Comparison of ENCODE assay signal across 32 cellular contexts in the genomic region with DNA sequence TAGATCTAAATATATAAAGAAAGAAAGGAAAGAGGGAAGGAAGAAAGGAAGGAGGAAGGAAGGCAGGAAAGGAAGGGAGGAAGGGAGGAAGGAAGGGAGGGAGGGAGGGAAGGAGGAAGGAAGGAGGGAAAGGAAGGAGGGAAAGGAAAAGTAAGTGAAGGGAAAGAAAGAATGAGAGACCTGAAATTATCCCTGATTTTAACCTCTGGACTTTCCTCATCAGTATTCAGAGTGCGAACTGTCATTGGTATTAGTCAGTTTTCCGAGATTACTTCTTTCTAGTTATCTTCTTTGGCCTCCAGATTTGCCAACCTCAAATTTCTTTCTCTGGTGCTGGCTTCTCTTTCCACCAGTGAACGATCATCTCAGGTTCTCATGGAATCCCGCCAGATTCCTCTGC.
"Had no signal": no experiment of that assay in that cellular context is flagged by ENCODE, and none has a peak within 500 bp of the region (broad histone marks: within the 10 kb centered on the region; RNA-seq: fewer than 3 reads in every experiment).

No MANE protein-coding gene starts in this region.

- H3K4me3 ChIP-seq: body of pancreas, colonic mucosa, esophagus squamous epithelium, gastroesophageal sphincter had no signal

- DNase-seq: activated B cell treated with CpG ODN at 0.5 μM for 24 hours; activated CD4-positive, alpha-beta T cell treated with anti-CD3 and anti-CD28 coated beads for 48 hours; activated CD4-positive, alpha-beta T cell treated with anti-CD3 and anti-CD28 coated beads, Interleukin-2, amount 50 U/mL, for 1 hour; activated CD4-positive, alpha-beta T cell treated with anti-CD3 and anti-CD28 coated beads, Interleukin-2, amount 50 U/mL, for 48 hours; activated CD8-positive, alpha-beta memory T cell treated with anti-CD3 and anti-CD28 coated beads for 24 hours; activated CD8-positive, alpha-beta T cell treated with anti-CD3 and anti-CD28 coated beads for 36 hours; activated effector memory CD4-positive, alpha-beta T cell treated with anti-CD3 and anti-CD28 coated beads, Interleukin-2, amount 50 U/mL, for 16 hours; activated naive CD4-positive, alpha-beta T cell; activated naive CD4-positive, alpha-beta T cell treated with anti-CD3 and anti-CD28 coated beads, Interleukin-2, amount 10 ng/mL, durations not matched to agents 7 days and 5 days; activated naive CD8-positive, alpha-beta T cell treated with anti-CD3 and anti-CD28 coated beads, Interleukin-2, amount 10 ng/mL, durations not matched to agents 7 days and 5 days; activated T-cell treated with anti-CD3 and anti-CD28 coated beads, Interleukin-2, amount 50 U/mL, for 48 hours; anterior cingulate cortex; body of pancreas; caudate nucleus; colonic mucosa; effector CD8-positive, alpha-beta T cell; esophagus squamous epithelium; foreskin melanocyte; head of caudate nucleus; T-helper 1 cell; T-helper 17 cell; T1000; WERI-Rb-1 had no signal

- H3K27me3 Mint-ChIP-seq: activated CD8-positive, alpha-beta T cell treated with anti-CD3 and anti-CD28 coated beads for 36 hours; activated naive CD4-positive, alpha-beta T cell treated with anti-CD3 and anti-CD28 coated beads, Interleukin-2, amount 10 ng/mL, durations not matched to agents 7 days and 5 days; activated naive CD8-positive, alpha-beta T cell treated with anti-CD3 and anti-CD28 coated beads, Interleukin-2, amount 10 ng/mL, durations not matched to agents 7 days and 5 days; T-helper 17 cell had no signal

- FAIRE-seq: endometrium, endothelial cell of umbilical vein had no signal

- H3K4me1 Mint-ChIP-seq: activated B cell treated with CpG ODN at 0.5 μM for 24 hours; activated naive CD4-positive, alpha-beta T cell treated with anti-CD3 and anti-CD28 coated beads, Interleukin-2, amount 10 ng/mL, durations not matched to agents 7 days and 5 days; activated naive CD8-positive, alpha-beta T cell treated with anti-CD3 and anti-CD28 coated beads, Interleukin-2, amount 10 ng/mL, durations not matched to agents 7 days and 5 days; T-helper 17 cell had no signal

- H3K4me3 Mint-ChIP-seq: activated B cell treated with CpG ODN at 0.5 μM for 24 hours; activated CD8-positive, alpha-beta T cell treated with anti-CD3 and anti-CD28 coated beads for 36 hours; activated naive CD4-positive, alpha-beta T cell treated with anti-CD3 and anti-CD28 coated beads, Interleukin-2, amount 10 ng/mL, durations not matched to agents 7 days and 5 days; activated naive CD8-positive, alpha-beta T cell treated with anti-CD3 and anti-CD28 coated beads, Interleukin-2, amount 10 ng/mL, durations not matched to agents 7 days and 5 days; activated T-helper 1 cell treated with anti-CD3 and anti-CD28 coated beads, Interleukin-12 subunit alpha, Interleukin-12 subunit beta, Interleukin-2, Interleukin-4 antibody, amounts not matched to agents 30 ng/mL and 10 ng/mL and 1 ng/mL, durations not matched to agents 14 hours and 24 hours and 36 hours; T-helper 17 cell; T-helper 2 cell treated with Interferon-gamma antibody and Interleukin-4, amounts not matched to agents 5 μg/mL and 100 μg/mL, for 36 hours had no signal

- H3K4me1 ChIP-seq: body of pancreas, colonic mucosa had no signal

- H3K27ac Mint-ChIP-seq: activated B cell treated with CpG ODN at 0.5 μM for 24 hours; activated CD8-positive, alpha-beta T cell treated with anti-CD3 and anti-CD28 coated beads for 36 hours; activated naive CD4-positive, alpha-beta T cell treated with anti-CD3 and anti-CD28 coated beads, Interleukin-2, amount 10 ng/mL, durations not matched to agents 7 days and 5 days; activated naive CD4-positive, alpha-beta T cell treated with anti-CD3 and anti-CD28 coated beads, Interleukin-2, amount 50 U/mL, for 72 hours; activated naive CD8-positive, alpha-beta T cell treated with anti-CD3 and anti-CD28 coated beads, Interleukin-2, amount 10 ng/mL, durations not matched to agents 7 days and 5 days; activated T-helper 1 cell treated with anti-CD3 and anti-CD28 coated beads, Interleukin-12 subunit alpha, Interleukin-12 subunit beta, Interleukin-2, Interleukin-4 antibody, amounts not matched to agents 30 ng/mL and 10 ng/mL and 1 ng/mL, durations not matched to agents 14 hours and 24 hours and 36 hours; activated T-helper 2 cell treated with anti-CD3 and anti-CD28 coated beads, Interferon-gamma antibody, Interleukin-2, Interleukin-4, amounts not matched to agents 10 μg/mL and 5 μg/mL and 100 μg/mL, durations not matched to agents 14 hours and 24 hours and 36 hours; T-helper 17 cell; T-helper 2 cell treated with Interferon-gamma antibody and Interleukin-4, amounts not matched to agents 5 μg/mL and 100 μg/mL, for 36 hours had no signal

- H3K9me3 Mint-ChIP-seq: activated B cell treated with CpG ODN at 0.5 μM for 24 hours; activated CD8-positive, alpha-beta T cell treated with anti-CD3 and anti-CD28 coated beads for 36 hours; activated naive CD4-positive, alpha-beta T cell treated with anti-CD3 and anti-CD28 coated beads, Interleukin-2, amount 10 ng/mL, durations not matched to agents 7 days and 5 days; activated naive CD4-positive, alpha-beta T cell treated with anti-CD3 and anti-CD28 coated beads, Interleukin-2, amount 50 U/mL, for 72 hours; activated naive CD8-positive, alpha-beta T cell treated with anti-CD3 and anti-CD28 coated beads, Interleukin-2, amount 10 ng/mL, durations not matched to agents 7 days and 5 days; activated T-helper 1 cell treated with anti-CD3 and anti-CD28 coated beads, Interleukin-12 subunit alpha, Interleukin-12 subunit beta, Interleukin-2, Interleukin-4 antibody, amounts not matched to agents 30 ng/mL and 10 ng/mL and 1 ng/mL, durations not matched to agents 14 hours and 24 hours and 36 hours; activated T-helper 2 cell treated with anti-CD3 and anti-CD28 coated beads, Interferon-gamma antibody, Interleukin-2, Interleukin-4, amounts not matched to agents 10 μg/mL and 5 μg/mL and 100 μg/mL, durations not matched to agents 14 hours and 24 hours and 36 hours; T-helper 2 cell treated with Interferon-gamma antibody and Interleukin-4, amounts not matched to agents 5 μg/mL and 100 μg/mL, for 36 hours had no signal

- ATAC-seq: activated CD4-positive, CD25-positive, alpha-beta regulatory T cell treated with anti-CD3 and anti-CD28 coated beads, Interleukin-2, amount 50 U/mL, for 24 hours; activated CD8-positive, alpha-beta T cell treated with anti-CD3 and anti-CD28 coated beads for 36 hours; activated naive CD4-positive, alpha-beta T cell treated with anti-CD3 and anti-CD28 coated beads, Interleukin-2, amount 50 U/mL, for 72 hours; body of pancreas; gastroesophageal sphincter; T-helper 17 cell had no signal

- H3K36me3 Mint-ChIP-seq: activated naive CD4-positive, alpha-beta T cell treated with anti-CD3 and anti-CD28 coated beads, Interleukin-2, amount 10 ng/mL, durations not matched to agents 7 days and 5 days; activated naive CD4-positive, alpha-beta T cell treated with anti-CD3 and anti-CD28 coated beads, Interleukin-2, amount 50 U/mL, for 72 hours; activated naive CD8-positive, alpha-beta T cell treated with anti-CD3 and anti-CD28 coated beads, Interleukin-2, amount 10 ng/mL, durations not matched to agents 7 days and 5 days had no signal

- H3K27ac ChIP-seq: body of pancreas, colonic mucosa, epithelial cell of prostate, esophagus squamous epithelium, WERI-Rb-1 had no signal

- H3K36me3 ChIP-seq: colonic mucosa, esophagus squamous epithelium, gastroesophageal sphincter, WERI-Rb-1 had no signal

- H3K9me3 ChIP-seq: body of pancreas, colonic mucosa, esophagus squamous epithelium, gastroesophageal sphincter had no signal

- H3K27me3 ChIP-seq: body of pancreas, colonic mucosa, esophagus squamous epithelium, gastroesophageal sphincter had no signal
